ENCODE assay signal across 10 cellular contexts in genomic region chr2:32591669-32592463, GRCh38. TPM values are rescaled to one million over a fixed set of nuclear protein-coding genes. Genes with fewer than 3 reads are reported as not detected.
DNase-seq lines count a peak whose midpoint lies in the region; ATAC-seq and TF ChIP-seq lines count a peak whose summit lies in the region.
"Had no signal": no experiment of that assay in that cellular context is flagged by ENCODE, and none has a peak within 500 bp of the region (broad histone marks: within the 10 kb centered on the region; RNA-seq: fewer than 3 reads in every experiment).

No MANE protein-coding gene starts in this region.

- H3K27me3 Mint-ChIP-seq in activated CD4-positive, alpha-beta T cell treated with anti-CD3 and anti-CD28 coated beads for 36 hours: no peaks in the 10 kb centered on the region
- H3K27me3 Mint-ChIP-seq in T-helper 17 cell (no peaks in the 10 kb centered on the region), natural killer cell (ENCODE audit: low read depth in 2 of 2) (no peaks in the 10 kb centered on the region)
- H3K27me3 Mint-ChIP-seq: dendritic cell treated with granulocyte-macrophage colony-stimulating factor and Interleukin-4, amounts not matched to agents 40 ng/mL and 50 ng/mL, for 4 days had no signal

- H3K9me3 Mint-ChIP-seq in activated CD4-positive, alpha-beta T cell treated with anti-CD3 and anti-CD28 coated beads for 36 hours (ENCODE audit: low read depth): no peaks in the 10 kb centered on the region
- H3K9me3 Mint-ChIP-seq in natural killer cell: no peaks in the 10 kb centered on the region
- H3K9me3 Mint-ChIP-seq: dendritic cell treated with granulocyte-macrophage colony-stimulating factor and Interleukin-4, amounts not matched to agents 40 ng/mL and 50 ng/mL, for 4 days had no signal

- TF ChIP-seq POLR2A in adrenal gland (IDR thresholded peaks at IDR 0.05): no peak

- H3K4me3 ChIP-seq in adrenal gland: no peak overlapping the region

- intact Hi-C loops in activated CD4-positive, alpha-beta T cell treated with anti-CD3 and anti-CD28 coated beads for 36 hours (cut with DNase I, micrococcal nuclease): no loop called here
- intact Hi-C loops in natural killer cell (cut with micrococcal nuclease) (no loop called here), adrenal gland (cut with DNase I) (no loop called here)

- no peaks in the 10 kb centered on the region for H3K4me1 ChIP-seq in adrenal gland (replicated peaks in 1 of 2)

- peak; percentile 97 for ATAC-seq in activated CD4-positive, alpha-beta T cell treated with anti-CD3 and anti-CD28 coated beads for 36 hours
- ATAC-seq in HG03066 (IDR thresholded peaks at IDR 0.05; ENCODE audit: low read depth, unreplicated experiment) (peak; percentile 83), T-helper 17 cell (peak; percentile 82), natural killer cell (peak; percentile 34 to 74 (median 65))

- no peaks in the 10 kb centered on the region for H3K9me3 ChIP-seq in T-helper 17 cell (ENCODE audit: control insufficient read depth, low read length, poor library complexity, severe bottlenecking)
- no peaks in the 10 kb centered on the region for H3K9me3 ChIP-seq in adrenal gland (replicated peaks in 1 of 3)

- POLR2A ChIA-PET in activated CD4-positive, alpha-beta T cell treated with anti-CD3 and anti-CD28 coated beads for 36 hours (lab: Charles Lee): no interaction called here

- H3K36me3 ChIP-seq in adrenal gland (replicated peaks in 1 of 2): no peaks in the 10 kb centered on the region

- DNase-seq in activated CD4-positive, alpha-beta T cell treated with anti-CD3 and anti-CD28 coated beads for 36 hours: no peak
- DNase-seq in activated CD4-positive, alpha-beta T cell treated with anti-CD3 and anti-CD28 coated beads for 48 hours: no peak
- DNase-seq in T-helper 17 cell (no peak), natural killer cell (no peak), NCI-H2081 treated with DMSO at 0.1 percent for 48 hours (lab: John Stamatoyannopoulos, UW) (no peak), adrenal gland (no peak), HPDE6-E6E7 (ENCODE audit: extremely low spot score) (no peak)
- DNase-seq: NCI-H774 had no signal

- H3K27ac Mint-ChIP-seq in activated CD4-positive, alpha-beta T cell treated with anti-CD3 and anti-CD28 coated beads for 36 hours: peak overlapping the region; percentile 82
- H3K27ac Mint-ChIP-seq in T-helper 17 cell (peak overlapping the region; percentile 56), natural killer cell (peak overlapping the region; percentile 64 to 65)
- H3K27ac Mint-ChIP-seq: dendritic cell treated with granulocyte-macrophage colony-stimulating factor and Interleukin-4, amounts not matched to agents 40 ng/mL and 50 ng/mL, for 4 days had no signal

- TF ChIP-seq CTCF in natural killer cell (IDR thresholded peaks at IDR 0.05): no peak
- TF ChIP-seq CTCF in adrenal gland (IDR thresholded peaks at IDR 0.05): no peak

- H3K4me3 Mint-ChIP-seq in activated CD4-positive, alpha-beta T cell treated with anti-CD3 and anti-CD28 coated beads for 36 hours: no peak overlapping the region
- H3K4me3 Mint-ChIP-seq in T-helper 17 cell (no peak overlapping the region), natural killer cell (no peak overlapping the region)
- H3K4me3 Mint-ChIP-seq: dendritic cell treated with granulocyte-macrophage colony-stimulating factor and Interleukin-4, amounts not matched to agents 40 ng/mL and 50 ng/mL, for 4 days had no signal

- CTCF ChIA-PET in activated CD4-positive, alpha-beta T cell treated with anti-CD3 and anti-CD28 coated beads for 36 hours (lab: Charles Lee): interaction anchor here (0.5 kb wide), 1 partner anchor 17 kb away, joined by 4 read pairs; no protein-coding TSS in a partner anchor

- no peaks in the 10 kb centered on the region for H3K27me3 ChIP-seq in adrenal gland

- H3K36me3 Mint-ChIP-seq in activated CD4-positive, alpha-beta T cell treated with anti-CD3 and anti-CD28 coated beads for 36 hours (ENCODE audit: low read depth): peaks cover 19% of the 10 kb centered on the region
- H3K36me3 Mint-ChIP-seq in T-helper 17 cell (ENCODE audit: low read depth): no peaks in the 10 kb centered on the region
- H3K36me3 Mint-ChIP-seq in natural killer cell: no peaks in the 10 kb centered on the region

- peaks cover 29% of the 10 kb centered on the region for H3K4me1 Mint-ChIP-seq in activated CD4-positive, alpha-beta T cell treated with anti-CD3 and anti-CD28 coated beads for 36 hours
- H3K4me1 Mint-ChIP-seq in T-helper 17 cell: peaks cover 22% of the 10 kb centered on the region
- H3K4me1 Mint-ChIP-seq in natural killer cell: peaks cover 17 to 18% of the 10 kb centered on the region in 2 donors

- H3K27ac ChIP-seq in adrenal gland: no peak overlapping the region

- WGBS in adrenal gland, 4 donors: 71 to 81% (median 74%) methylated on average over 3 of the region's 3 CpGs

RNA-seq across cellular contexts. Expression of gene TTC27, which starts 36.0 kb away (rescaled TPM):
- total RNA-seq in activated CD4-positive, alpha-beta T cell treated with anti-CD3 and anti-CD28 coated beads for 36 hours: 10 to 100 TPM; 32.7 to 33.7 TPM
- total RNA-seq in T-helper 17 cell (10 to 100 TPM; 17.2 to 22.5 TPM), natural killer cell (10 to 100 TPM; 13.7 to 14.6 (median 14.1) TPM), adrenal gland (10 to 100 TPM in 7 of 8 donors, 1 to 10 TPM in 1; 8.3 to 31.1 (median 19.8) TPM)
- 10 to 100 TPM in 1 of 3 donors, 1 to 10 TPM in 2; 5.7 to 22.9 (median 5.8) TPM for polyA plus RNA-seq in adrenal gland
